In genomic region chr11:33733978-33734377, GRCh38 we compare ENCODE assay signal across 10 cellular contexts. TPM values are rescaled to one million over a fixed set of nuclear protein-coding genes. Genes with fewer than 3 reads are reported as not detected.
DNase-seq lines count a peak whose midpoint lies in the region; ATAC-seq and TF ChIP-seq lines count a peak whose summit lies in the region.
"Had no signal": no experiment of that assay in that cellular context is flagged by ENCODE, and none has a peak within 500 bp of the region (broad histone marks: within the 10 kb centered on the region; RNA-seq: fewer than 3 reads in every experiment).

No MANE protein-coding gene starts in this region.

- peaks cover 20% of the 10 kb centered on the region for H3K36me3 ChIP-seq in OCI-LY1 (ENCODE audit: insufficient read depth, low read length)
- no peaks in the 10 kb centered on the region for H3K36me3 ChIP-seq in prostate gland

- H3K9me2 ChIP-seq in OCI-LY1 (ENCODE audit: low read depth, low read length), result no peaks in the 10 kb centered on the region

- H3K79me2 ChIP-seq in OCI-LY1 (ENCODE audit: insufficient read depth, low read length), result peaks cover 21% of the 10 kb centered on the region

- H3K4me1 ChIP-seq in OCI-LY1 (ENCODE audit: insufficient read depth, low read length, severe bottlenecking), result peaks cover 44% of the 10 kb centered on the region
- H3K4me1 ChIP-seq in prostate gland (replicated peaks), result no peaks in the 10 kb centered on the region

- DNase-seq in epithelial cell of esophagus (ENCODE audit: low read depth) (no peak), prostate gland (ENCODE audit: low spot score) (no peak), NCI-H2227 treated with DMSO at 0.1 percent for 48 hours (lab: John Stamatoyannopoulos, UW) (no peak)
- DNase-seq in central memory CD4-positive, alpha-beta T cell, result no peak
- DNase-seq: activated naive CD4-positive, alpha-beta T cell had no signal

- no peaks in the 10 kb centered on the region for H4K20me1 ChIP-seq in OCI-LY1 (ENCODE audit: insufficient read depth, low read length)

- H3K9me3 ChIP-seq in OCI-LY1 (ENCODE audit: low read length) (no peaks in the 10 kb centered on the region), prostate gland (no peaks in the 10 kb centered on the region)

- no peak for TF ChIP-seq POLR2A in prostate gland (IDR thresholded peaks at IDR 0.05)

- H3K4me3 ChIP-seq in GM08714 (ENCODE audit: low read length) (peak overlapping the region; percentile 31; the same call in 1 of the 2 replicates), OCI-LY1 (ENCODE audit: low read depth, low read length, poor library complexity, severe bottlenecking) (peak overlapping the region; percentile 72), epithelial cell of esophagus (ENCODE audit: low read length) (peak overlapping the region; percentile 83), prostate gland (peak overlapping the region; percentile 68 to 81)

- H3K27me3 ChIP-seq in OCI-LY1 (ENCODE audit: insufficient read depth, low read length) (no peaks in the 10 kb centered on the region), prostate gland (replicated peaks; ENCODE audit: insufficient read depth) (no peaks in the 10 kb centered on the region)

- no peak overlapping the region for H2AFZ ChIP-seq in OCI-LY1 (ENCODE audit: low read length)

- intact Hi-C loops in prostate gland (cut with DNase I), result loop anchor here (10.0 kb wide), 2 partner anchors 369 to 479 kb away; partner anchors contain the start of gene HIPK3

- H3F3A ChIP-seq in OCI-LY1 (ENCODE audit: insufficient read depth, low read length), result no peaks in the 10 kb centered on the region

- TF ChIP-seq CTCF in OCI-LY1 (IDR thresholded peaks at IDR 0.05; ENCODE audit: low read length), result no peak
- TF ChIP-seq CTCF in epithelial cell of esophagus (IDR thresholded peaks at IDR 0.05; ENCODE audit: insufficient read depth, low read depth, low read length, missing control alignments), result no peak
- TF ChIP-seq CTCF in prostate gland (IDR thresholded peaks at IDR 0.05), result no peak

- H3K9ac ChIP-seq in OCI-LY1 (ENCODE audit: low read length), result no peak overlapping the region; the same call in 1 of the 2 replicates

- ATAC-seq in HG02970 (IDR thresholded peaks at IDR 0.05; ENCODE audit: low FRiP score, unreplicated experiment) (no peak), esophagus mucosa (no peak)

- WGBS in prostate gland, result 56% methylated on average over 6 of the region's 6 CpGs

- peak overlapping the region; percentile 55 for H3K27ac ChIP-seq in OCI-LY1 (ENCODE audit: low read depth, low read length, poor library complexity, severe bottlenecking)
- no peak overlapping the region for H3K27ac ChIP-seq in prostate gland

- H3K4me2 ChIP-seq in OCI-LY1 (ENCODE audit: low read length), result peak overlapping the region; percentile 83

RNA-seq across cellular contexts. Expression of gene CD59, which starts 2.2 kb away (rescaled TPM):
- total RNA-seq in prostate gland (100 to 1,000 TPM; 205 to 274 TPM), esophagus mucosa (319 TPM)

RNA-seq across cellular contexts. Expression of gene C11orf91, which starts 33.4 kb away (rescaled TPM):
- total RNA-seq in prostate gland (not detected), esophagus mucosa (1.1 TPM)
- total RNA-seq: RPMI7951 had no signal

RNA-seq across cellular contexts. Expression of gene FBXO3, which starts 40.3 kb away (rescaled TPM):
- total RNA-seq in prostate gland (10 to 100 TPM; 24.5 to 45.0 TPM), esophagus mucosa (23.8 TPM)

Comparison
In these comparisons a context has a peak if more than half of its experiments do, and no peak if none do; other contexts are left out.
1. H3K4me3 ChIP-seq: peak in every context shown above with its lines; median percentile 83 in epithelial cell of esophagus; 74 in prostate gland; 72 in OCI-LY1; 31 in GM08714.